1 cellular context compared by ENCODE assay signal in genomic region chr19:44401108-44401786, GRCh38.
TF ChIP-seq lines count a peak whose summit lies in the region.

Gene ZNF285, minus strand, starts transcription at chr19:44401608. Its CDS starts 4,395 bp downstream, at chr19:44397213.

TF ChIP-seq in K562, 482 proteins besides CTCF, POLR2A, EP300 and RAD21 (continued from another document and continues in another):
- TF ChIP-seq POLR2G (IDR thresholded peaks at IDR 0.05; ENCODE audit: low read depth, low read length): peak; percentile 40; the same call in 1 of the 2 replicates
- TF ChIP-seq ELF4 (CRISPR knock-in tag; IDR thresholded peaks at IDR 0.05): no peak
- peak; percentile 87 for TF ChIP-seq CREM (IDR thresholded peaks at IDR 0.05; ENCODE audit: low read depth)
- TF ChIP-seq ATF2 (CRISPR knock-in tag; IDR thresholded peaks at IDR 0.05): no peak
- no peak for TF ChIP-seq MAFK (IDR thresholded peaks at IDR 0.05; ENCODE audit: low read length)
- TF ChIP-seq NR2C2 (CRISPR knock-in tag; IDR thresholded peaks at IDR 0.05): no peak
- TF ChIP-seq NR2C2 (tag; IDR thresholded peaks at IDR 0.05): peak; percentile 98
- no peak for TF ChIP-seq ZNF311 (CRISPR knock-in tag; IDR thresholded peaks at IDR 0.05)
- TF ChIP-seq NBN (IDR thresholded peaks at IDR 0.05; ENCODE audit: low read depth): no peak
- no peak for TF ChIP-seq HSF4 (CRISPR knock-in tag; IDR thresholded peaks at IDR 0.05; ENCODE audit: borderline replicate concordance)
- no peak for TF ChIP-seq MLLT1 (IDR thresholded peaks at IDR 0.05)
- no peak for TF ChIP-seq CREB3L1 (IDR thresholded peaks at IDR 0.05; ENCODE audit: borderline replicate concordance, low read depth)
- TF ChIP-seq ZNF76 (CRISPR knock-in tag; IDR thresholded peaks at IDR 0.05; ENCODE audit: borderline replicate concordance): no peak
- no peak for TF ChIP-seq NR2F6 (CRISPR knock-in tag; IDR thresholded peaks at IDR 0.05)
- TF ChIP-seq ATF1 (CRISPR knock-in tag; IDR thresholded peaks at IDR 0.05): no peak
- peak; percentile 32 for TF ChIP-seq ATF1 (tag; IDR thresholded peaks at IDR 0.05)
- no peak for TF ChIP-seq ID3 (CRISPR knock-in tag; IDR thresholded peaks at IDR 0.05)
- no peak for TF ChIP-seq ID3 (tag; IDR thresholded peaks at IDR 0.05)
- no peak for TF ChIP-seq ARID3A (IDR thresholded peaks at IDR 0.05; ENCODE audit: borderline replicate concordance, low read depth, low read length)
- peak; percentile 46 for TF ChIP-seq RBFOX2 (IDR thresholded peaks at IDR 0.05; ENCODE audit: low read depth, low read length)
- TF ChIP-seq PREB (CRISPR knock-in tag; IDR thresholded peaks at IDR 0.05): no peak
- TF ChIP-seq ZNF589 (CRISPR knock-in tag; IDR thresholded peaks at IDR 0.05; ENCODE audit: low read depth): no peak
- peak; percentile 43; the same call in 1 of the 2 replicates for TF ChIP-seq ZBTB40 (IDR thresholded peaks at IDR 0.05)
- TF ChIP-seq ZBTB40 (CRISPR knock-in tag; IDR thresholded peaks at IDR 0.05): no peak
- no peak for TF ChIP-seq LEF1 (IDR thresholded peaks at IDR 0.05)
- TF ChIP-seq DACH1 (IDR thresholded peaks at IDR 0.05; ENCODE audit: partially characterized antibody): no peak
- no peak for TF ChIP-seq STAT6 (CRISPR knock-in tag; IDR thresholded peaks at IDR 0.05)
- TF ChIP-seq ZNF436 (CRISPR knock-in tag; IDR thresholded peaks at IDR 0.05): no peak
- TF ChIP-seq BRD9 (IDR thresholded peaks at IDR 0.05; ENCODE audit: low read depth, partially characterized antibody): no peak
- no peak for TF ChIP-seq ZNF707 (CRISPR knock-in tag; conservative IDR thresholded peaks at IDR 0.05)
- peak; percentile 48 for TF ChIP-seq ZNF316 (IDR thresholded peaks at IDR 0.05)
- peak; percentile 58 for TF ChIP-seq GMEB1 (CRISPR knock-in tag; IDR thresholded peaks at IDR 0.05)
- TF ChIP-seq ELF1 (tag; IDR thresholded peaks at IDR 0.05): peak; percentile 81
- TF ChIP-seq NR2C1 (IDR thresholded peaks at IDR 0.05): peak; percentile 85
- TF ChIP-seq NR2C1 (tag; IDR thresholded peaks at IDR 0.05): peak; percentile 96
- TF ChIP-seq ZNF143 (CRISPR knock-in tag; IDR thresholded peaks at IDR 0.05): peak; percentile 66; the same call in 1 of the 2 replicates
- peak; percentile 82; the same call in 1 of the 2 replicates for TF ChIP-seq CBX1 (IDR thresholded peaks at IDR 0.05; ENCODE audit: low read depth)
- TF ChIP-seq PHF8 (IDR thresholded peaks at IDR 0.05; ENCODE audit: borderline replicate concordance, low read length): peak; percentile 26; the same call in 1 of the 2 replicates
- TF ChIP-seq L3MBTL2 (IDR thresholded peaks at IDR 0.05): 0 out of 2 replicates have a peak, but pooled peaks have one; percentile 32
- TF ChIP-seq HNRNPLL (IDR thresholded peaks at IDR 0.05; ENCODE audit: low read depth, low read length, poor library complexity, severe bottlenecking): no peak
- TF ChIP-seq EHMT2 (IDR thresholded peaks at IDR 0.05): peak; percentile 39; the same call in 1 of the 2 replicates
